27 cellular contexts compared by ENCODE assay signal in the genomic region with DNA sequence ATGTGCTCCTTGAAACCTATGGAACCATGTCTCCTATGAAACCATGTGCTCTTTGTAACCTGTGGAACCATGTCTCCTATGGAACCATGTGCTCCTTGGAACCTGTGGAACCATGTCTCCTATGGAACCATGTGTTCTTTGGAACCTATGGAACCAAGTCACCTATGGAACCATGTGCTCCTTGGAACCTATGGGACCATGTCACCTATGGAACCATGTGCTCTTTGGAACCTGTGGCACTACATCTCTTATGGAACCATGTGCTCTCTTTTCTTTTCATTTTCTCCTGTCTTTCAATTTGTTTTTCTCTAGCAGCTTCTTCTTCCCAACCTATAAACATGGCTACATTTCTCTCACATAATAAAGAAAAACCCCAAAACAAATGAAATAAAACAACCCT. TPM values are rescaled to one million over a fixed set of nuclear protein-coding genes. Genes with fewer than 3 reads are reported as not detected.
"Had no signal": no experiment of that assay in that cellular context is flagged by ENCODE, and none has a peak within 500 bp of the region (broad histone marks: within the 10 kb centered on the region; RNA-seq: fewer than 3 reads in every experiment).

No MANE protein-coding gene starts in this region.

- H2AFZ ChIP-seq: neural progenitor cell, parathyroid adenoma had no signal

- H3K9ac ChIP-seq: neural progenitor cell, parathyroid adenoma had no signal

- H3K79me2 ChIP-seq: parathyroid adenoma had no signal

- H3K4me3 ChIP-seq: neural progenitor cell, ovary, psoas muscle, skin epidermis, smooth muscle cell, spleen, suprapubic skin, testis, tibial artery, transverse colon, upper lobe of right lung, uterus had no signal

- H3K27ac ChIP-seq: neural progenitor cell, ovary, parathyroid adenoma, psoas muscle, skin epidermis, spleen, suprapubic skin, testis, tibial artery, transverse colon, upper lobe of right lung, uterus had no signal

- DNase-seq: natural killer cell; occipital lobe; ovary; posterior cingulate gyrus; psoas muscle; right cardiac atrium; spleen; stimulated activated CD4-positive, alpha-beta T cell treated with anti-CD3 and anti-CD28 coated beads, Interleukin-12 subunit alpha, Interleukin-12 subunit beta, amount 100 ng/mL, for 4 hours; stimulated activated CD4-positive, alpha-beta T cell treated with anti-CD3 and anti-CD28 coated beads, Interleukin-1b, Interleukin-23, amount 100 ng/mL, for 48 hours; stimulated activated CD4-positive, alpha-beta T cell treated with anti-CD3 and anti-CD28 coated beads, Interleukin-4, amount 100 ng/mL, for 1 hour; stimulated activated CD4-positive, alpha-beta T cell treated with anti-CD3 and anti-CD28 coated beads, Interleukin-4, amount 100 ng/mL, for 4 hours; stimulated activated CD8-positive, alpha-beta memory T cell treated with anti-CD3 and anti-CD28 coated beads, Interleukin-4, amount 100 ng/mL, for 48 hours; stimulated activated naive CD4-positive, alpha-beta T cell; stimulated activated naive CD8-positive, alpha-beta T cell treated with anti-CD3 and anti-CD28 coated beads, Interleukin-15, amount 100 ng/mL, for 72 hours; stimulated activated naive CD8-positive, alpha-beta T cell treated with anti-CD3 and anti-CD28 coated beads, Interleukin-15, Interleukin-2, amounts not matched to agents 100 U/mL and 50 U/mL, for 24 hours; substantia nigra; testis; tibial artery; transverse colon; upper lobe of right lung; uterus had no signal

- ATAC-seq: natural killer cell; psoas muscle; right cardiac atrium; sciatic nerve; stimulated activated naive CD8-positive, alpha-beta T cell treated with anti-CD3 and anti-CD28 coated beads, Interleukin-15, amount 100 ng/mL, for 72 hours; stimulated activated naive CD8-positive, alpha-beta T cell treated with anti-CD3 and anti-CD28 coated beads, Interleukin-15, Interleukin-2, amounts not matched to agents 100 U/mL and 50 U/mL, for 24 hours; upper lobe of right lung had no signal

- H3K27me3 ChIP-seq: neural progenitor cell, ovary, spleen, suprapubic skin, testis, tibial artery, transverse colon, upper lobe of right lung, uterus had no signal

- H3K9me3 ChIP-seq: ovary, psoas muscle, spleen, suprapubic skin, testis, tibial artery, transverse colon, upper lobe of right lung, uterus had no signal

- H3K4me1 ChIP-seq: parathyroid adenoma, psoas muscle, suprapubic skin, testis, upper lobe of right lung, uterus had no signal

- H3K4me2 ChIP-seq: neural progenitor cell, smooth muscle cell had no signal

- H3K36me3 ChIP-seq: neural progenitor cell, ovary, spleen, suprapubic skin, tibial artery, transverse colon, upper lobe of right lung, uterus had no signal

RNA-seq across cellular contexts. Expression of a gene that starts 11.9 kb away (rescaled TPM):
- total RNA-seq: natural killer cell had no signal
